ENCODE assay signal across 21 cellular contexts in genomic region chr1:244851546-244852231, GRCh38. TPM values are rescaled to one million over a fixed set of nuclear protein-coding genes. Genes with fewer than 3 reads are reported as not detected.
DNase-seq lines count a peak whose midpoint lies in the region; ATAC-seq, FAIRE-seq and TF ChIP-seq lines count a peak whose summit lies in the region.
"Had no signal": no experiment of that assay in that cellular context is flagged by ENCODE, and none has a peak within 500 bp of the region (broad histone marks: within the 10 kb centered on the region; RNA-seq: fewer than 3 reads in every experiment).

No MANE protein-coding gene starts in this region.

- H4K20me1 ChIP-seq in GM12878 (ENCODE audit: control insufficient read depth, insufficient read depth) (no peaks in the 10 kb centered on the region; the same call in 1 of the 2 replicates), neural progenitor cell (ENCODE audit: low read depth) (peaks cover 92% of the 10 kb centered on the region), OCI-LY7 (ENCODE audit: insufficient read depth, low read length) (peaks cover 59% of the 10 kb centered on the region)

- H3F3A ChIP-seq in neural progenitor cell (ENCODE audit: low read depth), result peaks cover 97% of the 10 kb centered on the region

- H3K36me3 ChIP-seq in HEK293 (ENCODE audit: control insufficient read depth in 2 of 2, insufficient read depth in 1 of 2, low read length in 2 of 2) (peaks cover 99 to 100% of the 10 kb centered on the region in 2 experiments), GM12878 (ENCODE audit: control insufficient read depth in 2 of 2, insufficient read depth in 2 of 2, low read length in 1 of 2) (peaks cover 2 to 50% of the 10 kb centered on the region in 2 experiments), neural progenitor cell (peaks cover 80% of the 10 kb centered on the region), OCI-LY7 (ENCODE audit: insufficient read depth, low read length) (peaks cover 100% of the 10 kb centered on the region)
- H3K36me3 ChIP-seq: ovary had no signal

- in situ Hi-C loops in GM12878 (cut with MboI), result no loop called here

- no peaks in the 10 kb centered on the region for H3K4me1 ChIP-seq in HEK293 (ENCODE audit: control insufficient read depth, insufficient read depth, low read length)
- H3K4me1 ChIP-seq in GM12878 (ENCODE audit: control insufficient read depth, insufficient read depth, low read length), result no peaks in the 10 kb centered on the region
- no peaks in the 10 kb centered on the region for H3K4me1 ChIP-seq in neural progenitor cell
- peaks cover 9% of the 10 kb centered on the region for H3K4me1 ChIP-seq in OCI-LY7 (ENCODE audit: insufficient read depth, low read length, poor library complexity, severe bottlenecking)

- no peak for ATAC-seq in GM12878

- no peak for DNase-seq in activated CD4-positive, alpha-beta memory T cell treated with anti-CD3 and anti-CD28 coated beads for 36 hours
- DNase-seq in activated CD4-positive, alpha-beta memory T cell treated with anti-CD3 and anti-CD28 coated beads, Interleukin-2, amount 10 ng/mL, durations not matched to agents 7 days and 5 days, result no peak
- DNase-seq in GM12878 (ENCODE audit: low read depth, low spot score), result no peak
- DNase-seq in neural progenitor cell (ENCODE audit: low spot score), result no peak
- no peak for DNase-seq in OCI-LY7 (ENCODE audit: low spot score)
- no peak for DNase-seq in middle frontal gyrus (ENCODE audit: extremely low spot score, low spot score)
- no peak for DNase-seq in NCI-H226
- DNase-seq: ACHN; activated CD4-positive, alpha-beta T cell treated with anti-CD3 and anti-CD28 coated beads for 48 hours; activated gamma-delta T cell; effector CD4-positive, alpha-beta T cell; KG1; kidney glomerular epithelial cell; midbrain; NCI-H1436; NCI-H345; ovary; SIG-M5; stimulated activated naive CD4-positive, alpha-beta T cell treated with Interleukin-2 at 50 U/mL for 16 hours; T1000 had no signal

- POLR2A ChIA-PET in activated CD4-positive, alpha-beta memory T cell treated with anti-CD3 and anti-CD28 coated beads for 36 hours (lab: Charles Lee), result interaction anchor here (5.8 to 8.9 kb wide), 2 partner anchors 10 to 14 kb away, joined by 56 to 63 read pairs; partner anchors contain the start of genes COX20 and HNRNPU
- POLR2A ChIA-PET in activated CD4-positive, alpha-beta memory T cell treated with anti-CD3 and anti-CD28 coated beads, Interleukin-2, amount 10 ng/mL, durations not matched to agents 7 days and 5 days (lab: Charles Lee), result interaction anchor here (7.8 to 21.6 kb wide), 2 partner anchors 10 to 11 kb away, joined by 131 to 925 read pairs; partner anchors contain the start of genes COX20 and HNRNPU
- POLR2A ChIA-PET in HEK293 (lab: Yijun Ruan, JAX), result interaction anchor here (0.6 to 3.1 kb wide), 3 partner anchors 8 to 86 kb away, joined by 4 to 27 read pairs (median 6); no protein-coding TSS in a partner anchor
- POLR2A ChIA-PET in GM12878 (lab: Charles Lee), result interaction anchor here (1.2 to 21.2 kb wide), 3 partner anchors 10 to 13 kb away, joined by 3 to 350 read pairs (median 20); partner anchors contain the start of genes COX20 and HNRNPU
- POLR2A ChIA-PET in OCI-LY7 (lab: Charles Lee), result interaction anchor here (0.6 to 4.9 kb wide), 6 partner anchors 10 to 123 kb away, joined by 3 to 40 read pairs (median 7); partner anchors contain the start of gene COX20

- no peak overlapping the region for H3K4me3 Mint-ChIP-seq in activated CD4-positive, alpha-beta memory T cell treated with anti-CD3 and anti-CD28 coated beads for 36 hours
- H3K4me3 Mint-ChIP-seq in activated CD4-positive, alpha-beta memory T cell treated with anti-CD3 and anti-CD28 coated beads, Interleukin-2, amount 10 ng/mL, durations not matched to agents 7 days and 5 days, result no peak overlapping the region
- H3K4me3 Mint-ChIP-seq in neural progenitor cell, result no peak overlapping the region

- peak overlapping the region; percentile 26 for H3K27ac Mint-ChIP-seq in activated CD4-positive, alpha-beta memory T cell treated with anti-CD3 and anti-CD28 coated beads for 36 hours
- no peak overlapping the region for H3K27ac Mint-ChIP-seq in activated CD4-positive, alpha-beta memory T cell treated with anti-CD3 and anti-CD28 coated beads, Interleukin-2, amount 10 ng/mL, durations not matched to agents 7 days and 5 days
- H3K27ac Mint-ChIP-seq in neural progenitor cell, result no peak overlapping the region

- BruUV-seq in GM12878 (replicated peaks; lab: Mats Ljungman, UMichigan) (no TSS peak), OCI-LY7 (replicated peaks; lab: Mats Ljungman, UMichigan) (no TSS peak)

- 97% methylated on average over 4 of the region's 4 CpGs for WGBS in GM12878 (ENCODE audit: insufficient coverage, insufficient replicate concordance, low lambda C conversion rate, missing lambda C conversion rate)

- no peak overlapping the region for H3K27ac ChIP-seq in HEK293 (ENCODE audit: extremely low read depth, low read depth, low read length)
- no peak overlapping the region for H3K27ac ChIP-seq in GM12878 (ENCODE audit: control insufficient read depth, insufficient read depth)
- peak overlapping the region; percentile 4 for H3K27ac ChIP-seq in neural progenitor cell
- no peak overlapping the region for H3K27ac ChIP-seq in OCI-LY7 (ENCODE audit: low read depth, low read length, poor library complexity, severe bottlenecking)
- H3K27ac ChIP-seq: ovary had no signal

- H3K4me2 ChIP-seq in GM12878 (ENCODE audit: control insufficient read depth, insufficient read depth) (no peak overlapping the region), neural progenitor cell (no peak overlapping the region), OCI-LY7 (ENCODE audit: low read length) (no peak overlapping the region)

- H2AFZ ChIP-seq in GM12878 (ENCODE audit: control insufficient read depth, low read depth, low read length), result no peak overlapping the region
- H2AFZ ChIP-seq in neural progenitor cell (replicated peaks), result no peak overlapping the region
- no peak overlapping the region for H2AFZ ChIP-seq in OCI-LY7 (ENCODE audit: low read length)

- FAIRE-seq in GM12878 (lab: Jason Lieb, UNC), result no peak

- no peaks in the 10 kb centered on the region for H3K27me3 Mint-ChIP-seq in activated CD4-positive, alpha-beta memory T cell treated with anti-CD3 and anti-CD28 coated beads for 36 hours
- H3K27me3 Mint-ChIP-seq in activated CD4-positive, alpha-beta memory T cell treated with anti-CD3 and anti-CD28 coated beads, Interleukin-2, amount 10 ng/mL, durations not matched to agents 7 days and 5 days, result no peaks in the 10 kb centered on the region
- no peaks in the 10 kb centered on the region for H3K27me3 Mint-ChIP-seq in neural progenitor cell (ENCODE audit: insufficient read depth, low read depth)

- H3K9ac ChIP-seq in GM12878 (ENCODE audit: control insufficient read depth, insufficient read depth, low read length), result no peak overlapping the region
- H3K9ac ChIP-seq in neural progenitor cell, result no peak overlapping the region

- SMC1A ChIA-PET in GM12878 (lab: Charles Lee; ENCODE audit: uncharacterized antibody, unreplicated experiment), result interaction anchor here (1.2 to 18.4 kb wide), 4 partner anchors 10 to 191 kb away, joined by 3 to 360 read pairs (median 9); partner anchors contain the start of gene COX20

- H3K9me3 ChIP-seq in HEK293 (ENCODE audit: control insufficient read depth, insufficient read depth, low read depth, low read length) (no peaks in the 10 kb centered on the region), GM12878 (replicated peaks; ENCODE audit: control insufficient read depth, insufficient read depth, low read length) (no peaks in the 10 kb centered on the region), neural progenitor cell (ENCODE audit: low read depth) (no peaks in the 10 kb centered on the region), OCI-LY7 (ENCODE audit: low read length) (no peaks in the 10 kb centered on the region)
- H3K9me3 ChIP-seq: ovary had no signal

- intact Hi-C loops in activated CD4-positive, alpha-beta memory T cell treated with anti-CD3 and anti-CD28 coated beads for 36 hours (cut with micrococcal nuclease), result no loop called here
- intact Hi-C loops in GM12878 (cut with micrococcal nuclease; ENCODE audit: unreplicated experiment) (no loop called here), OCI-LY7 (cut with micrococcal nuclease; ENCODE audit: unreplicated experiment) (no loop called here)

- peaks cover 34% of the 10 kb centered on the region for H3K79me2 ChIP-seq in GM12878 (ENCODE audit: control insufficient read depth, insufficient read depth, low read length)
- H3K79me2 ChIP-seq in neural progenitor cell (ENCODE audit: low read depth), result peaks cover 99% of the 10 kb centered on the region
- peaks cover 93% of the 10 kb centered on the region for H3K79me2 ChIP-seq in OCI-LY7 (ENCODE audit: insufficient read depth, low read depth, low read length)

- no peak for TF ChIP-seq POLR2A in GM12878 (IDR thresholded peaks at IDR 0.05; ENCODE audit: low read depth, low read length)

- RAD21 ChIA-PET in GM12878 (lab: Charles Lee; ENCODE audit: unreplicated experiment), result interaction anchor here (0.8 to 2.6 kb wide), 2 partner anchors 10 to 16 kb away, joined by 3 to 16 read pairs; partner anchors contain the start of gene COX20

- no peaks in the 10 kb centered on the region for H3K9me3 Mint-ChIP-seq in activated CD4-positive, alpha-beta memory T cell treated with anti-CD3 and anti-CD28 coated beads for 36 hours
- H3K9me3 Mint-ChIP-seq in activated CD4-positive, alpha-beta memory T cell treated with anti-CD3 and anti-CD28 coated beads, Interleukin-2, amount 10 ng/mL, durations not matched to agents 7 days and 5 days, result no peaks in the 10 kb centered on the region
- no peaks in the 10 kb centered on the region for H3K9me3 Mint-ChIP-seq in neural progenitor cell

- CTCF ChIA-PET in activated CD4-positive, alpha-beta memory T cell treated with anti-CD3 and anti-CD28 coated beads for 36 hours (lab: Charles Lee), result interaction anchor here (0.6 to 1.6 kb wide), 3 partner anchors 13 to 405 kb away, joined by 3 to 9 read pairs (median 4); partner anchors contain the start of gene HNRNPU
- CTCF ChIA-PET in activated CD4-positive, alpha-beta memory T cell treated with anti-CD3 and anti-CD28 coated beads, Interleukin-2, amount 10 ng/mL, durations not matched to agents 7 days and 5 days (lab: Charles Lee), result interaction anchor here (0.9 to 4.3 kb wide), 3 partner anchors 10 to 191 kb away, joined by 3 to 17 read pairs (median 4); no protein-coding TSS in a partner anchor
- CTCF ChIA-PET in HEK293 (lab: Yijun Ruan, JAX) (interaction anchor here (0.8 to 5.4 kb wide), 6 partner anchors 9 to 217 kb away, joined by 3 to 28 read pairs (median 6); no protein-coding TSS in a partner anchor), GM12878 (lab: Yijun Ruan, JAX) (interaction anchor here (1.8 to 3.5 kb wide), 3 partner anchors 10 to 89 kb away, joined by 4 to 11 read pairs (median 10); no protein-coding TSS in a partner anchor), OCI-LY7 (lab: Charles Lee; ENCODE audit: unreplicated experiment) (no interaction called here)

- H3K36me3 Mint-ChIP-seq in activated CD4-positive, alpha-beta memory T cell treated with anti-CD3 and anti-CD28 coated beads for 36 hours, result peaks cover 79% of the 10 kb centered on the region
- H3K36me3 Mint-ChIP-seq in activated CD4-positive, alpha-beta memory T cell treated with anti-CD3 and anti-CD28 coated beads, Interleukin-2, amount 10 ng/mL, durations not matched to agents 7 days and 5 days (ENCODE audit: low read depth), result peaks cover 91% of the 10 kb centered on the region
- H3K36me3 Mint-ChIP-seq in neural progenitor cell, result peaks cover 65% of the 10 kb centered on the region

- no peak for TF ChIP-seq EP300 in GM12878 (IDR thresholded peaks at IDR 0.05; ENCODE audit: borderline replicate concordance in 1 of 2, control insufficient read depth in 1 of 2, low read depth in 2 of 2, low read length in 2 of 2)

- H3K4me1 Mint-ChIP-seq in activated CD4-positive, alpha-beta memory T cell treated with anti-CD3 and anti-CD28 coated beads for 36 hours (ENCODE audit: low read depth), result peaks cover 77% of the 10 kb centered on the region
- peaks cover 67% of the 10 kb centered on the region for H3K4me1 Mint-ChIP-seq in activated CD4-positive, alpha-beta memory T cell treated with anti-CD3 and anti-CD28 coated beads, Interleukin-2, amount 10 ng/mL, durations not matched to agents 7 days and 5 days
- peaks cover 2% of the 10 kb centered on the region for H3K4me1 Mint-ChIP-seq in neural progenitor cell

- H3K9me2 ChIP-seq in OCI-LY7 (ENCODE audit: insufficient read depth, low read length), result no peaks in the 10 kb centered on the region

- TF ChIP-seq CTCF in HEK293 (tag by site-specific recombination; IDR thresholded peaks at IDR 0.05) (no peak), GM12878 (IDR thresholded peaks at IDR 0.05 in 2 of 3, conservative IDR thresholded peaks at IDR 0.05 in 1 of 3; ENCODE audit: control insufficient read depth in 2 of 3, extremely low read depth in 1 of 3, insufficient read depth in 1 of 3, low read depth in 3 of 3, low read length in 3 of 3) (no peak), neural progenitor cell (IDR thresholded peaks at IDR 0.05) (no peak), OCI-LY7 (conservative IDR thresholded peaks at IDR 0.05; ENCODE audit: low read length) (no peak)

- H3K4me3 ChIP-seq in HEK293 (ENCODE audit: low read depth, low read length) (no peak overlapping the region), GM12878 (no peak overlapping the region), neural progenitor cell (no peak overlapping the region), OCI-LY7 (ENCODE audit: low read depth, low read length, poor library complexity, severe bottlenecking) (no peak overlapping the region)
- H3K4me3 ChIP-seq: ovary had no signal

- no peak for TF ChIP-seq RAD21 in GM12878 (IDR thresholded peaks at IDR 0.05; ENCODE audit: insufficient read depth, low read depth, low read length)

- H3K27me3 ChIP-seq in GM12878 (replicated peaks in 1 of 2; ENCODE audit: control insufficient read depth in 2 of 2, insufficient read depth in 2 of 2, low read length in 1 of 2) (no peaks in the 10 kb centered on the region), neural progenitor cell (no peaks in the 10 kb centered on the region)
- H3K27me3 ChIP-seq: ovary had no signal

RNA-seq across cellular contexts. Expression of gene HNRNPU, which starts 12.7 kb away (rescaled TPM):
- total RNA-seq in activated CD4-positive, alpha-beta memory T cell treated with anti-CD3 and anti-CD28 coated beads for 36 hours, result 100 to 1,000 TPM; 410 to 421 TPM
- 100 to 1,000 TPM; 364 to 371 TPM for total RNA-seq in activated CD4-positive, alpha-beta memory T cell treated with anti-CD3 and anti-CD28 coated beads, Interleukin-2, amount 10 ng/mL, durations not matched to agents 7 days and 5 days
- total RNA-seq in GM12878 (2013; cell fraction: nucleolus; rRNA removed), result 817 and 826 TPM in 2 replicates
- total RNA-seq in GM12878 (2014; rRNA removed) (377 and 402 TPM in 2 replicates), GM12878 (2014; rRNA removed; fragmentation: Illumina TruSeq; extraction: Trizol) (443 and 460 TPM in 2 replicates), GM12878 (2021) (431 and 461 TPM in 2 replicates), neural progenitor cell (ENCODE audit: low replicate concordance) (543 and 856 TPM in 2 replicates), OCI-LY7 (2022) (610 and 650 TPM in 2 replicates)
- polyA plus RNA-seq in GM12878 (2011; ENCODE audit: low read depth), result 171 TPM
- polyA plus RNA-seq in GM12878 (2011; rRNA removed) (327 and 513 TPM in 2 replicates), GM12878 (2014; fragmentation: Illumina TruSeq; extraction: Trizol) (569 and 704 TPM in 2 replicates), GM12878 (2014; fragmentation: Nextera tagmentation; extraction: Ambion mirVana) (100 to 1,000 TPM; 163 to 201 TPM), GM12878 (2014; rRNA removed) (331 and 358 TPM in 2 replicates), GM12878 (2016; fragmentation: Nextera tagmentation; extraction: Ambion mirVana) (100 to 1,000 TPM; 439 to 514 TPM)
- 120 TPM in 2 replicates for polyA plus RNA-seq in GM12878 (2011; cell fraction: cytosol; rRNA removed)
- 211 and 351 TPM in 2 replicates for polyA plus RNA-seq in GM12878 (2011; cell fraction: nucleus; rRNA removed)
- 234 TPM in 2 replicates for polyA plus RNA-seq in GM12878 (2012)
- 237 and 306 TPM in 2 replicates for polyA minus RNA-seq in GM12878 (2011; rRNA and poly(A)+ RNA removed)
- polyA minus RNA-seq in GM12878 (2011; cell fraction: cytosol; rRNA and poly(A)+ RNA removed), result 125 and 176 TPM in 2 replicates
- 88.7 and 155 TPM in 2 replicates for polyA minus RNA-seq in GM12878 (2011; cell fraction: nucleus; rRNA and poly(A)+ RNA removed)
- total RNA-seq in OCI-LY7 (2014; rRNA removed; shearing (Covaris generic)), result 426 and 592 TPM in 2 replicates

RNA-seq across cellular contexts. Expression of gene COX20, which starts 16.2 kb away (rescaled TPM):
- total RNA-seq in activated CD4-positive, alpha-beta memory T cell treated with anti-CD3 and anti-CD28 coated beads for 36 hours, result 10 to 100 TPM; 23.4 to 27.8 TPM
- total RNA-seq in activated CD4-positive, alpha-beta memory T cell treated with anti-CD3 and anti-CD28 coated beads, Interleukin-2, amount 10 ng/mL, durations not matched to agents 7 days and 5 days, result 10 to 100 TPM; 22.2 to 22.9 TPM
- total RNA-seq in GM12878 (2013; cell fraction: nucleolus; rRNA removed), result 28.5 and 29.0 TPM in 2 replicates
- 22.8 and 25.9 TPM in 2 replicates for total RNA-seq in GM12878 (2014; rRNA removed)
- total RNA-seq in GM12878 (2014; rRNA removed; fragmentation: Illumina TruSeq; extraction: Trizol), result 31.6 and 40.4 TPM in 2 replicates
- total RNA-seq in GM12878 (2021), result 22.1 and 28.4 TPM in 2 replicates
- polyA plus RNA-seq in GM12878 (2011; ENCODE audit: low read depth), result 11.9 TPM
- 36.7 and 75.5 TPM in 2 replicates for polyA plus RNA-seq in GM12878 (2011; rRNA removed)
- 12.9 and 14.4 TPM in 2 replicates for polyA plus RNA-seq in GM12878 (2011; cell fraction: cytosol; rRNA removed)
- 17.8 and 18.8 TPM in 2 replicates for polyA plus RNA-seq in GM12878 (2011; cell fraction: nucleus; rRNA removed)
- 35.9 and 36.7 TPM in 2 replicates for polyA plus RNA-seq in GM12878 (2012)
- 54.4 and 54.9 TPM in 2 replicates for polyA plus RNA-seq in GM12878 (2014; fragmentation: Illumina TruSeq; extraction: Trizol)
- 10 to 100 TPM; 91.9 to 95.3 TPM for polyA plus RNA-seq in GM12878 (2014; fragmentation: Nextera tagmentation; extraction: Ambion mirVana)
- polyA plus RNA-seq in GM12878 (2014; rRNA removed), result 38.0 and 51.0 TPM in 2 replicates
- 100 to 1,000 TPM; 112 TPM for polyA plus RNA-seq in GM12878 (2016; fragmentation: Nextera tagmentation; extraction: Ambion mirVana)
- 8.3 and 11.3 TPM in 2 replicates for polyA minus RNA-seq in GM12878 (2011; rRNA and poly(A)+ RNA removed)
- polyA minus RNA-seq in GM12878 (2011; cell fraction: cytosol; rRNA and poly(A)+ RNA removed), result 2.5 and 3.8 TPM in 2 replicates
- polyA minus RNA-seq in GM12878 (2011; cell fraction: nucleus; rRNA and poly(A)+ RNA removed), result 16.2 and 22.1 TPM in 2 replicates
- 24.0 and 81.6 TPM in 2 replicates for total RNA-seq in neural progenitor cell (ENCODE audit: low replicate concordance)
- total RNA-seq in OCI-LY7 (2014; rRNA removed; shearing (Covaris generic)), result 12.7 and 12.9 TPM in 2 replicates
- 26.3 and 28.3 TPM in 2 replicates for total RNA-seq in OCI-LY7 (2022)
